ENCODE assay signal across 8 cellular contexts in the genomic region with DNA sequence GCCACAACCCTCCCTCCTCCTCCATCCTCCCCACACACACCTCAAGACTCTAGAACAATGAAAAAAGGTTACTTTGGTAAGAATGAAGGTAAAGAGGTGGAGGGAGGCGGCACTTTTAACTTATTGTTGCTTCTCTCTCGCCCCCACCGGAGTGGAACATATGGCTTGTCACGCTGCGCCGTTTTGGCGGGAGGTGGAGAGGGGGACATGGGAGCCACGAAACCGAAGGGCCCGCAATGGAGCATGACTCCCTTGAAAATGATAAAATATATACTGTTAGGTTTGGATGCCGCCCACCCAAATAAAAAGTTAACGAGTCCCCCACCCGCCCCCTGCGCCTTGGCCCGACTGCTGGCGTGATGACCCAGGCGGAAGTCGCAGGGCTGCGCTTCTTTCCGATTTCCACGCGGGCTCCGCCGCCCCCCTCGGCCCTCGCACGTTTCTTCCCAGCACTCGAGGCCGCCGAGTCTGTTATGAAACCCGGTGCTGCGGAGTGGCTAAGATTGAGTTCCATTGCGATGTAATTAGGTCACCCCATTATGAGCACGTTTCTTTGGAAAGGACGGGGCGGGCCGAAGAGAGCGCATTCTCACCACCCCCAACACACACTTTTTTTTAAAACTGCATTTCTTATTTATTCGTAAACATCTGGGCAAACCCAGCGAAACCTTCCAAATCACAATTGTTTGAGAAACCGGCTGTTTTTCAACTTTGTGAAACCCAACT. TPM values are rescaled to one million over a fixed set of nuclear protein-coding genes. Genes with fewer than 3 reads are reported as not detected.
A peak's percentile ranks its signal among the peaks of the same experiment; 100 is the strongest.
DNase-seq lines count a peak whose midpoint lies in the region; ATAC-seq and TF ChIP-seq lines count a peak whose summit lies in the region.

No MANE protein-coding gene starts in this region.

- peaks cover 21% of the 10 kb centered on the region for H4K20me1 ChIP-seq in OCI-LY7 (ENCODE audit: insufficient read depth, low read length)

- POLR2A ChIA-PET in OCI-LY7 (lab: Charles Lee), result interaction anchor here (1.3 to 3.4 kb wide), 5 partner anchors 21 to 545 kb away, joined by 3 to 51 read pairs (median 4); no protein-coding TSS in a partner anchor

- no peak for ATAC-seq in GM19395 (IDR thresholded peaks at IDR 0.05; ENCODE audit: unreplicated experiment)

- H2AFZ ChIP-seq in OCI-LY7 (ENCODE audit: low read length) (peak overlapping the region; percentile 6; the same call in 1 of the 2 replicates), neuronal stem cell (ENCODE audit: low read length) (peak overlapping the region; percentile 50)

- CTCF ChIA-PET in OCI-LY7 (lab: Charles Lee; ENCODE audit: unreplicated experiment), result no interaction called here

- H3K79me2 ChIP-seq in OCI-LY7 (ENCODE audit: insufficient read depth, low read depth, low read length), result peaks cover 52% of the 10 kb centered on the region

- no peak overlapping the region for H4K8ac ChIP-seq in neuronal stem cell (ENCODE audit: low read depth, low read length)

- peak; percentile 80 for DNase-seq in DMS53 (lab: John Stamatoyannopoulos, UW)
- no peak for DNase-seq in DMS53 treated with DMSO at 0.1 percent for 48 hours (lab: John Stamatoyannopoulos, UW; ENCODE audit: unreplicated experiment)
- peak; percentile 76 for DNase-seq in OCI-LY7 (ENCODE audit: low spot score)
- peak; percentile 79 for DNase-seq in activated T-helper 9 cell treated with anti-CD3 and anti-CD28 coated beads, Interleukin-2, amount 50 U/mL, for 16 hours (ENCODE audit: low read depth)
- DNase-seq in fibroblast of the conjunctiva (ENCODE audit: low read depth), result peak; percentile 91
- no peak for DNase-seq in neuronal stem cell (ENCODE audit: low spot score)
- peak; percentile 87 for DNase-seq in testis

- peaks cover 35% of the 10 kb centered on the region for H3K36me3 ChIP-seq in OCI-LY7 (ENCODE audit: insufficient read depth, low read length)
- peaks cover 16 to 26% of the 10 kb centered on the region in 2 donors for H3K36me3 ChIP-seq in neuronal stem cell (replicated peaks in 1 of 2; ENCODE audit: control insufficient read depth in 2 of 2, insufficient read depth in 2 of 2, low read length in 2 of 2)
- H3K36me3 ChIP-seq in testis (ENCODE audit: low read depth, missing control alignments), result no peaks in the 10 kb centered on the region

- H2BK15ac ChIP-seq in neuronal stem cell (ENCODE audit: low read length), result peak overlapping the region; percentile 4

- WGBS in neuronal stem cell (ENCODE audit: extremely low coverage in 2 of 2, insufficient read length in 2 of 2, insufficient replicate concordance in 1 of 2), 2 donors, result no CpG with 5 or more reads among the region's 41 CpGs
- 0% methylated on average over 41 of the region's 41 CpGs for WGBS in testis, 2 donors

- peak overlapping the region; percentile 97 for H3K14ac ChIP-seq in neuronal stem cell (ENCODE audit: low read length)

- no peak for TF ChIP-seq CTCF in OCI-LY7 (conservative IDR thresholded peaks at IDR 0.05; ENCODE audit: low read length)
- no peak for TF ChIP-seq CTCF in testis (IDR thresholded peaks at IDR 0.05)

- H3K27ac ChIP-seq in OCI-LY7 (ENCODE audit: low read depth, low read length, poor library complexity, severe bottlenecking) (peak overlapping the region; percentile 92), neuronal stem cell (replicated peaks; ENCODE audit: low read length) (peak overlapping the region; percentile 99), testis (peak overlapping the region; percentile 99 to 100)

- peak overlapping the region; percentile 68 for H4K91ac ChIP-seq in neuronal stem cell (ENCODE audit: low read depth, low read length, poor library complexity)

- H3K79me1 ChIP-seq in neuronal stem cell (ENCODE audit: low read depth, low read length), result peaks cover 9% of the 10 kb centered on the region

- H2BK120ac ChIP-seq in neuronal stem cell (ENCODE audit: low read depth, low read length), result peak overlapping the region; percentile 73

- H3K4me1 ChIP-seq in OCI-LY7 (ENCODE audit: insufficient read depth, low read length, poor library complexity, severe bottlenecking) (peaks cover 41% of the 10 kb centered on the region), neuronal stem cell (ENCODE audit: control insufficient read depth in 2 of 2, insufficient read depth in 1 of 2, low read depth in 1 of 2, low read length in 2 of 2) (peaks cover 13 to 21% of the 10 kb centered on the region in 2 donors), testis (peaks cover 10% of the 10 kb centered on the region)

- H3K4ac ChIP-seq in neuronal stem cell (ENCODE audit: low read length), result no peak overlapping the region

- H3K9me2 ChIP-seq in OCI-LY7 (ENCODE audit: insufficient read depth, low read length), result no peaks in the 10 kb centered on the region

- H2BK5ac ChIP-seq in neuronal stem cell (ENCODE audit: low read length), result peak overlapping the region; percentile 97

- peak overlapping the region; percentile 81 for H2AK5ac ChIP-seq in neuronal stem cell (ENCODE audit: low read depth, low read length)

- H3K9ac ChIP-seq in neuronal stem cell (ENCODE audit: low read depth, low read length, poor library complexity), result peak overlapping the region; percentile 85

- no peaks in the 10 kb centered on the region for H3K27me3 ChIP-seq in neuronal stem cell (ENCODE audit: control insufficient read depth in 3 of 3, insufficient read depth in 3 of 3, low read depth in 1 of 3, low read length in 3 of 3)
- H3K27me3 ChIP-seq in testis, result no peaks in the 10 kb centered on the region

- H2BK12ac ChIP-seq in neuronal stem cell (ENCODE audit: low read length), result no peak overlapping the region

- TF ChIP-seq POLR2A in testis (IDR thresholded peaks at IDR 0.05), result no peak

- H3K9me3 ChIP-seq in OCI-LY7 (ENCODE audit: low read length) (peaks cover 7% of the 10 kb centered on the region; the same call in 1 of the 2 replicates), neuronal stem cell (replicated peaks in 1 of 2; ENCODE audit: control insufficient read depth in 2 of 2, insufficient read depth in 1 of 2, low read depth in 1 of 2, low read length in 2 of 2) (no peaks in the 10 kb centered on the region), testis (no peaks in the 10 kb centered on the region)

- H3K18ac ChIP-seq in neuronal stem cell (ENCODE audit: low read length), result peak overlapping the region; percentile 97

- H3K4me3 ChIP-seq in OCI-LY7 (ENCODE audit: low read depth, low read length, poor library complexity, severe bottlenecking), result peak overlapping the region; percentile 87
- H3K4me3 ChIP-seq in neuronal stem cell (ENCODE audit: low read length in 2 of 2), result peak overlapping the region; percentile 83 to 92
- H3K4me3 ChIP-seq in testis, result peak overlapping the region; percentile 81 to 92

- intact Hi-C loops in OCI-LY7 (cut with micrococcal nuclease; ENCODE audit: unreplicated experiment), result loop anchor here (5.0 kb wide), 2 partner anchors 282 to 818 kb away; a partner anchor contains a TSS
- intact Hi-C loops in testis (cut with DNase I; ENCODE audit: low total_unique reads), result loop anchor here (10.0 kb wide), 1 partner anchor 249 kb away; no protein-coding TSS in a partner anchor

- H3K23ac ChIP-seq in neuronal stem cell (ENCODE audit: low read depth, low read length, poor library complexity), result peak overlapping the region; percentile 45

- peak overlapping the region; percentile 73 for H3K4me2 ChIP-seq in OCI-LY7 (ENCODE audit: low read length)
- peak overlapping the region; percentile 82 for H3K4me2 ChIP-seq in neuronal stem cell (ENCODE audit: insufficient read depth, low read length, poor library complexity, severe bottlenecking)

- BruUV-seq in OCI-LY7 (replicated peaks; lab: Mats Ljungman, UMichigan), result no TSS peak

RNA-seq across cellular contexts. Expression of a gene that starts 1.4 kb away (rescaled TPM):
- total RNA-seq in OCI-LY7 (2014; rRNA removed; shearing (Covaris generic)), result 24.2 and 25.6 TPM in 2 replicates
- 51.4 and 57.0 TPM in 2 replicates for total RNA-seq in OCI-LY7 (2022)
- polyA plus RNA-seq in neuronal stem cell (2013, experiment 1 of 2), result 270 TPM
- polyA plus RNA-seq in neuronal stem cell (2013, experiment 2 of 2), result 294 TPM
- 100 to 1,000 TPM; 176 to 301 TPM for total RNA-seq in testis
- 120 TPM for polyA plus RNA-seq in testis (ENCODE audit: insufficient read depth, low read depth, low replicate concordance)

Comparison
In these comparisons a context has a peak if more than half of its experiments do, and no peak if none do; other contexts are left out.
1. DNase-seq: peak in DMS53 (single experiment), OCI-LY7 (single experiment), activated T-helper 9 cell treated with anti-CD3 and anti-CD28 coated beads, Interleukin-2, amount 50 U/mL, for 16 hours (single experiment), fibroblast of the conjunctiva (single experiment) and testis (single experiment); none in DMS53 treated with DMSO at 0.1 percent for 48 hours (single experiment) and neuronal stem cell (single experiment).
2. Peak in every context shown above with its lines, with median percentiles within 50 percentile points of each other: H3K27ac ChIP-seq and H3K4me3 ChIP-seq.